12 cellular contexts compared by ENCODE assay signal in genomic region chr6:13412639-13413465, GRCh38.
DNase-seq lines count a peak whose midpoint lies in the region; ATAC-seq and TF ChIP-seq lines count a peak whose summit lies in the region.
"Had no signal": no experiment of that assay in that cellular context is flagged by ENCODE, and none has a peak within 500 bp of the region (broad histone marks: within the 10 kb centered on the region; RNA-seq: fewer than 3 reads in every experiment).

No MANE protein-coding gene starts in this region.

- WGBS in liver: 58% methylated on average over 9 of the region's 9 CpGs

- H3K27ac ChIP-seq in liver (ENCODE audit: low read depth in 1 of 2, low read length in 2 of 2) (peak overlapping the region; percentile 37 to 51), vagina (peak overlapping the region; percentile 47)

- no peaks in the 10 kb centered on the region for H3K27me3 Mint-ChIP-seq in brain
- peaks cover 12% of the 10 kb centered on the region for H3K27me3 Mint-ChIP-seq in Caco-2 (ENCODE audit: insufficient read depth, unreplicated experiment)

- H3K9ac ChIP-seq in liver (ENCODE audit: low read depth in 1 of 2, low read length in 2 of 2): no peak overlapping the region

- no peak for TF ChIP-seq RAD21 in liver (IDR thresholded peaks at IDR 0.05)

- TF ChIP-seq CTCF in brain (conservative IDR thresholded peaks at IDR 0.05): no peak
- TF ChIP-seq CTCF in liver (IDR thresholded peaks at IDR 0.05; ENCODE audit: low read depth, low read length, missing input control): no peak
- TF ChIP-seq CTCF in vagina (IDR thresholded peaks at IDR 0.05): no peak
- TF ChIP-seq CTCF in Caco-2 (IDR thresholded peaks at IDR 0.05; ENCODE audit: insufficient read depth in 1 of 2, low read depth in 1 of 2, low read length in 1 of 2, severe bottlenecking in 1 of 2, unreplicated experiment in 1 of 2): no peak

- H3K36me3 Mint-ChIP-seq in brain (no peaks in the 10 kb centered on the region), Caco-2 (ENCODE audit: insufficient read depth, unreplicated experiment) (no peaks in the 10 kb centered on the region)

- POLR2A ChIA-PET in Caco-2 (lab: Charles Lee): no interaction called here

- H3K4me3 Mint-ChIP-seq in brain: peak overlapping the region in 1 of 5 experiments; percentile 40
- H3K4me3 Mint-ChIP-seq in Caco-2 (ENCODE audit: unreplicated experiment): no peak overlapping the region
- H3K4me3 Mint-ChIP-seq: activated CD8-positive, alpha-beta T cell treated with anti-CD3 and anti-CD28 coated beads, Interleukin-2, amount 10 ng/mL, durations not matched to agents 7 days and 5 days had no signal

- H3K4me3 ChIP-seq in liver (ENCODE audit: low read depth in 1 of 3, low read length in 3 of 3) (no peak overlapping the region), vagina (no peak overlapping the region), Caco-2 (ENCODE audit: low read depth, low read length) (no peak overlapping the region)
- H3K4me3 ChIP-seq: pancreas had no signal

- H3K27me3 ChIP-seq in liver (ENCODE audit: control insufficient read depth in 4 of 4, insufficient read depth in 4 of 4, low read length in 3 of 4) (no peaks in the 10 kb centered on the region), vagina (no peaks in the 10 kb centered on the region), Caco-2 (replicated peaks; ENCODE audit: control insufficient read depth, insufficient read depth, low read length) (no peaks in the 10 kb centered on the region)
- H3K27me3 ChIP-seq: pancreas had no signal

- BruUV-seq in Caco-2 (replicated peaks; lab: Mats Ljungman, UMichigan): no TSS peak

- DNase-seq in Right ventricle myocardium inferior (ENCODE audit: missing footprints) (no peak), cardiac septum (ENCODE audit: low spot score) (no peak), vagina (ENCODE audit: extremely low spot score in 2 of 2) (no peak), Caco-2 (no peak)
- DNase-seq: activated CD8-positive, alpha-beta T cell treated with anti-CD3 and anti-CD28 coated beads, Interleukin-2, amount 10 ng/mL, durations not matched to agents 7 days and 5 days; activated gamma-delta T cell; NCI-H446 treated with DMSO at 0.1 percent for 48 hours had no signal

- ATAC-seq in Right ventricle myocardium inferior: peak; percentile 18
- no peak for ATAC-seq in GM18870 (IDR thresholded peaks at IDR 0.05; ENCODE audit: unreplicated experiment)
- no peak for ATAC-seq in GM19328 (IDR thresholded peaks at IDR 0.05; ENCODE audit: unreplicated experiment)
- ATAC-seq: activated CD8-positive, alpha-beta T cell treated with anti-CD3 and anti-CD28 coated beads, Interleukin-2, amount 10 ng/mL, durations not matched to agents 7 days and 5 days had no signal

- intact Hi-C loops in Right ventricle myocardium inferior (cut with DNase I): loop anchor here (5.0 kb wide), 1 partner anchor 164 kb away; no protein-coding TSS in a partner anchor
- intact Hi-C loops in cardiac septum (cut with DNase I): loop anchor here (5.0 kb wide), 2 partner anchors 74 to 114 kb away; partner anchors contain the start of gene GFOD1
- intact Hi-C loops in vagina (cut with DNase I): no loop called here
- intact Hi-C loops in Caco-2 (cut with micrococcal nuclease; ENCODE audit: unreplicated experiment): no loop called here

- H3K36me3 ChIP-seq in liver (ENCODE audit: control insufficient read depth in 4 of 4, insufficient read depth in 3 of 4, low read depth in 1 of 4, low read length in 3 of 4) (no peaks in the 10 kb centered on the region), vagina (no peaks in the 10 kb centered on the region), Caco-2 (ENCODE audit: control insufficient read depth, insufficient read depth, low read length) (no peaks in the 10 kb centered on the region)
- H3K36me3 ChIP-seq: pancreas had no signal

- H3K27ac Mint-ChIP-seq in brain: peak overlapping the region; percentile 62 to 95 (median 89)
- H3K27ac Mint-ChIP-seq in Caco-2 (ENCODE audit: unreplicated experiment): no peak overlapping the region
- H3K27ac Mint-ChIP-seq: activated CD8-positive, alpha-beta T cell treated with anti-CD3 and anti-CD28 coated beads, Interleukin-2, amount 10 ng/mL, durations not matched to agents 7 days and 5 days had no signal

- H3K9me3 Mint-ChIP-seq in brain: no peaks in the 10 kb centered on the region
- H3K9me3 Mint-ChIP-seq in Caco-2 (ENCODE audit: unreplicated experiment): no peaks in the 10 kb centered on the region

- H3K4me1 ChIP-seq in liver (ENCODE audit: control insufficient read depth in 4 of 4, insufficient read depth in 4 of 4, low read length in 3 of 4): peaks cover 11 to 72% (median 53%) of the 10 kb centered on the region in 4 donors
- peaks cover 31% of the 10 kb centered on the region for H3K4me1 ChIP-seq in vagina
- no peaks in the 10 kb centered on the region for H3K4me1 ChIP-seq in Caco-2

- H3K9me3 ChIP-seq in liver (ENCODE audit: control insufficient read depth in 4 of 4, low read length in 3 of 4): no peaks in the 10 kb centered on the region
- H3K9me3 ChIP-seq in vagina: no peaks in the 10 kb centered on the region
- no peaks in the 10 kb centered on the region for H3K9me3 ChIP-seq in Caco-2
- H3K9me3 ChIP-seq: pancreas had no signal

- H3K4me1 Mint-ChIP-seq in brain: peaks cover 61% of the 10 kb centered on the region
- H3K4me1 Mint-ChIP-seq in Caco-2 (ENCODE audit: low read depth, unreplicated experiment): no peaks in the 10 kb centered on the region

- CTCF ChIA-PET in Caco-2 (lab: Charles Lee): no interaction called here

- no peak for TF ChIP-seq POLR2A in vagina (IDR thresholded peaks at IDR 0.05)

TF ChIP-seq in liver, 16 proteins besides CTCF, POLR2A, EP300 and RAD21:
- TF ChIP-seq SP1 (IDR thresholded peaks at IDR 0.05) (no peak), HNF4A (conservative IDR thresholded peaks at IDR 0.05) (peak in 1 of 2 donors; percentile 25), GABPA (IDR thresholded peaks at IDR 0.05 in 1 of 2, conservative IDR thresholded peaks at IDR 0.05 in 1 of 2) (no peak), RXRA (IDR thresholded peaks at IDR 0.05) (no peak), JUND (IDR thresholded peaks at IDR 0.05) (no peak)

Comparison
In these comparisons a context has a peak if more than half of its experiments do, and no peak if none do; other contexts are left out.
1. intact Hi-C loops: an anchor here in Right ventricle myocardium inferior (5.0 kb wide) and cardiac septum (5.0 kb wide); none called in vagina and Caco-2.